8 cellular contexts compared by ENCODE assay signal in genomic region chr2:190679813-190680591, GRCh38. TPM values are rescaled to one million over a fixed set of nuclear protein-coding genes. Genes with fewer than 3 reads are reported as not detected.
DNase-seq lines count a peak whose midpoint lies in the region; ATAC-seq and TF ChIP-seq lines count a peak whose summit lies in the region.

No MANE protein-coding gene starts in this region.

- H4K20me1 ChIP-seq in hepatocyte (ENCODE audit: insufficient read depth, poor library complexity, severe bottlenecking) = no peaks in the 10 kb centered on the region

- H3K27me3 ChIP-seq in Peyer's patch = no peaks in the 10 kb centered on the region
- no peaks in the 10 kb centered on the region for H3K27me3 ChIP-seq in hepatocyte

- no peaks in the 10 kb centered on the region for H3K9me3 ChIP-seq in Peyer's patch
- H3K9me3 ChIP-seq in hepatocyte (ENCODE audit: low read depth) = no peaks in the 10 kb centered on the region

- 69% methylated on average over 12 of the region's 12 CpGs for WGBS in hepatocyte (ENCODE audit: low lambda C conversion rate, missing lambda C conversion rate)

- DNase-seq in CD1c-positive myeloid dendritic cell (ENCODE audit: extremely low spot score) (peak; percentile 32), Peyer's patch (peak; percentile 65 to 84 (median 76)), hepatocyte (ENCODE audit: low spot score) (peak; percentile 41), DMS79 (lab: John Stamatoyannopoulos, UW) (no peak)
- DNase-seq in activated naive CD4-positive, alpha-beta T cell treated with anti-CD3 and anti-CD28 coated beads, Interleukin-2, amount 50 U/mL, for 16 hours = peak; percentile 34
- peak; percentile 14 to 18 for DNase-seq in stimulated activated CD4-positive, alpha-beta T cell treated with anti-CD3 and anti-CD28 coated beads, Interleukin-15, amount 100 ng/mL, for 1 hour (ENCODE audit: low read depth in 1 of 2, low spot score in 1 of 2)

- H3K4me3 ChIP-seq in Peyer's patch = no peak overlapping the region
- H3K4me3 ChIP-seq in hepatocyte = no peak overlapping the region

- no peaks in the 10 kb centered on the region for H3K9me2 ChIP-seq in hepatocyte (replicated peaks; ENCODE audit: insufficient read depth)

- no peak for TF ChIP-seq POLR2A in Peyer's patch (IDR thresholded peaks at IDR 0.05)

- no peaks in the 10 kb centered on the region for H3K79me2 ChIP-seq in hepatocyte

- H3K4me1 ChIP-seq in Peyer's patch (peaks cover 0 to 6% (median 2%) of the 10 kb centered on the region in 4 donors), hepatocyte (ENCODE audit: insufficient read depth) (no peaks in the 10 kb centered on the region)

- H3K27ac ChIP-seq in Peyer's patch = peak overlapping the region in 1 of 4 donors; percentile 71
- no peak overlapping the region for H3K27ac ChIP-seq in hepatocyte

- no peak overlapping the region for H2AFZ ChIP-seq in hepatocyte

- H3K36me3 ChIP-seq in Peyer's patch = peaks cover 0 to 7% (median 0%) of the 10 kb centered on the region in 3 donors
- no peaks in the 10 kb centered on the region for H3K36me3 ChIP-seq in hepatocyte (replicated peaks; ENCODE audit: insufficient read depth, low read depth)

- peak; percentile 68 for ATAC-seq in GM19023 (IDR thresholded peaks at IDR 0.05; ENCODE audit: unreplicated experiment)
- ATAC-seq in HG03103 (IDR thresholded peaks at IDR 0.05; ENCODE audit: low read depth, unreplicated experiment) = peak; percentile 44

- TF ChIP-seq CTCF in Peyer's patch (IDR thresholded peaks at IDR 0.05) (peak in 5 of 6 experiments; percentile 53 to 77 (median 63)), hepatocyte (IDR thresholded peaks at IDR 0.05; ENCODE audit: poor library complexity) (peak; percentile 47)

- no peak overlapping the region for H3K4me2 ChIP-seq in hepatocyte

RNA-seq across cellular contexts. Expression of gene NAB1, which starts 31.1 kb away (rescaled TPM):
- total RNA-seq in Peyer's patch = 10 to 100 TPM; 23.1 to 86.6 (median 31.3) TPM
- total RNA-seq in hepatocyte = 41.8 and 46.6 TPM in 2 replicates
- polyA plus RNA-seq in hepatocyte = 9.9 and 10.1 TPM in 2 replicates
